Comparison of ENCODE assay signal across 4 cellular contexts in the genomic region with DNA sequence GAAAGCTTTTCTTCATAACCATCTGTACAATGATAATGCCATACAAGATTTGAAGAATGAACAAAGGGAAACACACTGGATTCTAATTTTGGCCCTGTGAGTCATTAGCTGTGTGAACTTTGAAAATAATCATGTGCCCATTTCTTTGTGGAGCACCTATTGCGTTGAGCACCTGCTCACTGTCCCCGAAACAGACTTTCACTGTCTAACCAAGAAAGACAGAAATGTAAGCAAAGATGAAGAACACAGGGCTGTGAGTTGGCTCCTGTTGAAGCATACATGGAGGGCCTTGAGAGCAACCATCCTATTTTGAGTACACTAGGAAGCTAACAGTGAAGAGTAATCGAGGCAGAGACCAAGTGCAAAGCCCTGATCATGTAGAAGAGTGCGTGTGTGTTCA.
"Had no signal": no experiment of that assay in that cellular context is flagged by ENCODE, and none has a peak within 500 bp of the region (broad histone marks: within the 10 kb centered on the region; RNA-seq: fewer than 3 reads in every experiment).

No MANE protein-coding gene starts in this region.

- H3K4me3 ChIP-seq: GM23338 had no signal

- DNase-seq: H9, HCEC 1CT, IMR-90 had no signal

- H3K4me2 ChIP-seq: GM23338 had no signal

- H2AFZ ChIP-seq: GM23338 had no signal
